Comparison of ENCODE assay signal across 11 cellular contexts in the genomic region with DNA sequence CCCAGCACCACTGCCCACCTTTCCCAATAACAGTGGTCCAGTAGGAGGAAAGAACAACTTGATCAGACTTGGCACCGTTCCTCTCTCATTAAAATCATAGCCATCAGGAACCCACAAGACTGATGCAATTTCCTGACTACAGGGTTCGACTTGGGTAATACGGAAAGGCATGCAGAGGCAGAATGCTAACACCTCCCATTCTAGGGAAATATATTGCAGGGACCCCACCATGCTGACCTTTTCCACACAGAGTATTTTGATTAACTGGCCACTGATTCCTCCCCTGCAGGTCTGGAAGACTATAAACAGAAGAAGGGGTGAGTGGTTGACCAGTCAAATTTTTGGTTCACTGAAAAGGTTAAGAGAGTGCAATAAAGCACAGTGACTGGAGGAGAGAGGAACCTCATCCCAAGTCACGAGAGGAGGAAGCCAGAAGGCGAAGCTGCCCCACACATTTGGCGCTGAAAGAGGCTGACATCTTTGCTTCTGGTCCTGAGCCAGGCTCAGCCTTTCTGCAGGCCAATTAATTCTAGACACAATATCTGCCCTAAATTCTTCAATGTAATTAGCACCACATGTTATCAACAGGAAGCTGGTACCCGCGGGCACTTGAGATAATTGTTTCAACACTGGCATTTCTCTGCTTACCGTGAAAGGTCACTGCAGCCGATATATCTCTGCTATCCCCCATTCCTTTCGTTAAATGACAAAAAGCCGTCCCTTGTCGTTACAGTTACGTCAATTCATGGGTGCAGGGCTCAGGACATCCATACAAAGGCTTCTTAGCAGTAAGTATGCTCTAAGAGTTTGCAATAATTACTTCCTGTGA.
DNase-seq lines count a peak whose midpoint lies in the region; ATAC-seq and TF ChIP-seq lines count a peak whose summit lies in the region.
"Had no signal": no experiment of that assay in that cellular context is flagged by ENCODE, and none has a peak within 500 bp of the region (broad histone marks: within the 10 kb centered on the region; RNA-seq: fewer than 3 reads in every experiment).

No MANE protein-coding gene starts in this region.

- ATAC-seq in GM19467 (IDR thresholded peaks at IDR 0.05; ENCODE audit: unreplicated experiment) = no peak
- ATAC-seq: A549 had no signal

- peak overlapping the region; percentile 84 for H3K27ac ChIP-seq in RWPE1
- H3K27ac ChIP-seq: A549 had no signal

- TF ChIP-seq CTCF in RWPE1 (conservative IDR thresholded peaks at IDR 0.05; ENCODE audit: low read depth) = no peak
- TF ChIP-seq CTCF in fibroblast of pulmonary artery (IDR thresholded peaks at IDR 0.05; ENCODE audit: low read length, missing control alignments) = no peak

- H3K4me3 ChIP-seq in fibroblast of pulmonary artery (replicated peaks; ENCODE audit: low read depth, low read length) = no peak overlapping the region
- H3K4me3 ChIP-seq: A549 had no signal

- DNase-seq in NCI-H2029 (lab: John Stamatoyannopoulos, UW) = peak; percentile 30
- no peak for DNase-seq in NCI-H2029 treated with DMSO at 0.1 percent for 48 hours (lab: John Stamatoyannopoulos, UW)
- peak; percentile 50 for DNase-seq in RWPE1 (ENCODE audit: low spot score)
- peak; percentile 92 for DNase-seq in fibroblast of pulmonary artery (ENCODE audit: low read depth)
- DNase-seq in superior temporal gyrus (ENCODE audit: extremely low spot score) = peak; percentile 18
- no peak for DNase-seq in stimulated activated CD4-positive, alpha-beta T cell treated with anti-CD3 and anti-CD28 coated beads, Interleukin-15, amount 100 ng/mL, for 24 hours
- no peak for DNase-seq in occipital lobe (lab: John Stamatoyannopoulos, UW)
- DNase-seq: activated T-cell treated with anti-CD3 and anti-CD28 coated beads, Interleukin-2, amount 50 U/mL, for 24 hours; NCI-H2227 treated with DMSO at 0.1 percent for 48 hours had no signal

- CTCF ChIA-PET in RWPE1 (lab: Yijun Ruan, JAX) = interaction anchor here (0.6 kb wide), 1 partner anchor 244 kb away, joined by 3 read pairs; no protein-coding TSS in a partner anchor

- POLR2A ChIA-PET in RWPE1 (lab: Yijun Ruan, JAX; ENCODE audit: low non-redundant PET) = no interaction called here

Comparison
In these comparisons a context has a peak if more than half of its experiments do, and no peak if none do; other contexts are left out.
1. DNase-seq: peak in NCI-H2029 (single experiment), RWPE1 (single experiment), fibroblast of pulmonary artery (single experiment) and superior temporal gyrus (single experiment); none in NCI-H2029 treated with DMSO at 0.1 percent for 48 hours (single experiment), stimulated activated CD4-positive, alpha-beta T cell treated with anti-CD3 and anti-CD28 coated beads, Interleukin-15, amount 100 ng/mL, for 24 hours (single experiment) and occipital lobe (single experiment).